ENCODE assay signal across 9 cellular contexts in genomic region chr22:40024201-40025061, GRCh38. TPM values are rescaled to one million over a fixed set of nuclear protein-coding genes. Genes with fewer than 3 reads are reported as not detected.
DNase-seq lines count a peak whose midpoint lies in the region; ATAC-seq and TF ChIP-seq lines count a peak whose summit lies in the region.
"Had no signal": no experiment of that assay in that cellular context is flagged by ENCODE, and none has a peak within 500 bp of the region (broad histone marks: within the 10 kb centered on the region; RNA-seq: fewer than 3 reads in every experiment).

No MANE protein-coding gene starts in this region.

- H3F3A ChIP-seq in SK-N-SH (replicated peaks; ENCODE audit: insufficient read depth) = no peaks in the 10 kb centered on the region

- H3K4me1 Mint-ChIP-seq in Calu3 (ENCODE audit: low read depth, unreplicated experiment) = no peaks in the 10 kb centered on the region
- no peaks in the 10 kb centered on the region for H3K4me1 Mint-ChIP-seq in activated naive CD4-positive, alpha-beta T cell treated with anti-CD3 and anti-CD28 coated beads for 36 hours (ENCODE audit: low read depth)

- 0 out of 2 replicates have a peak overlapping the region, but pooled peaks have one; percentile 66 for H2AFZ ChIP-seq in Karpas-422 (ENCODE audit: low read length)
- no peak overlapping the region for H2AFZ ChIP-seq in SK-N-SH (ENCODE audit: low read depth)

- H4K20me1 ChIP-seq in Karpas-422 (ENCODE audit: insufficient read depth, low read depth, low read length) (no peaks in the 10 kb centered on the region), SK-N-SH (ENCODE audit: insufficient read depth) (no peaks in the 10 kb centered on the region)

- 0% methylated on average over 5 of the region's 16 CpGs for WGBS in SK-N-SH (ENCODE audit: low lambda C conversion rate)
- WGBS in prostate gland = 34% methylated on average over 16 of the region's 16 CpGs

- H3K27ac Mint-ChIP-seq in Calu3 (ENCODE audit: unreplicated experiment) = no peak overlapping the region
- H3K27ac Mint-ChIP-seq in activated naive CD4-positive, alpha-beta T cell treated with anti-CD3 and anti-CD28 coated beads for 36 hours = no peak overlapping the region

- no peaks in the 10 kb centered on the region for H3K36me3 ChIP-seq in Karpas-422 (ENCODE audit: insufficient read depth, low read length)
- H3K36me3 ChIP-seq in SK-N-SH (replicated peaks in 1 of 2; ENCODE audit: control insufficient read depth in 1 of 2, insufficient read depth in 2 of 2, low read length in 1 of 2) = no peaks in the 10 kb centered on the region
- peaks cover 0 to 4% of the 10 kb centered on the region in 2 donors for H3K36me3 ChIP-seq in prostate gland

- H3K27ac ChIP-seq in Karpas-422 (ENCODE audit: low read length) (peak overlapping the region; percentile 97), SK-N-SH (ENCODE audit: low read depth in 2 of 2, low read length in 1 of 2) (no peak overlapping the region), prostate gland (no peak overlapping the region)
- H3K27ac ChIP-seq: SK-N-MC had no signal

- no peak for TF ChIP-seq EP300 in SK-N-SH (IDR thresholded peaks at IDR 0.05; ENCODE audit: borderline replicate concordance in 1 of 2, low read depth in 1 of 2, low read length in 1 of 2)

- intact Hi-C loops in Calu3 (cut with micrococcal nuclease; ENCODE audit: unreplicated experiment) = loop anchor here (1.0 kb wide), 1 partner anchor 92 kb away; no protein-coding TSS in a partner anchor
- intact Hi-C loops in activated naive CD4-positive, alpha-beta T cell treated with anti-CD3 and anti-CD28 coated beads for 36 hours (cut with micrococcal nuclease) = loop anchor here (1.0 to 5.0 kb wide), 4 partner anchors 84 to 490 kb away; no protein-coding TSS in a partner anchor
- intact Hi-C loops in Right ventricle myocardium superior (cut with DNase I) = loop anchor here (5.0 kb wide), 2 partner anchors 92 to 487 kb away; no protein-coding TSS in a partner anchor
- intact Hi-C loops in prostate gland (cut with DNase I) = loop anchor here (5.0 kb wide), 4 partner anchors 323 to 487 kb away; partner anchors contain the start of gene ADSL

- H3K27me3 ChIP-seq in Karpas-422 (ENCODE audit: low read length) = no peaks in the 10 kb centered on the region
- H3K27me3 ChIP-seq in SK-N-SH (ENCODE audit: insufficient read depth) = no peaks in the 10 kb centered on the region
- H3K27me3 ChIP-seq in prostate gland (replicated peaks; ENCODE audit: insufficient read depth) = no peaks in the 10 kb centered on the region

- H3K27me3 Mint-ChIP-seq in Calu3 (ENCODE audit: unreplicated experiment) = no peaks in the 10 kb centered on the region
- no peaks in the 10 kb centered on the region for H3K27me3 Mint-ChIP-seq in activated naive CD4-positive, alpha-beta T cell treated with anti-CD3 and anti-CD28 coated beads for 36 hours (ENCODE audit: low read depth)

- H3K9me3 Mint-ChIP-seq in Calu3 (ENCODE audit: low read depth, unreplicated experiment) = no peaks in the 10 kb centered on the region
- no peaks in the 10 kb centered on the region for H3K9me3 Mint-ChIP-seq in activated naive CD4-positive, alpha-beta T cell treated with anti-CD3 and anti-CD28 coated beads for 36 hours

- H3K4me1 ChIP-seq in Karpas-422 (ENCODE audit: low read length) (peaks cover 58% of the 10 kb centered on the region), SK-N-SH (ENCODE audit: control insufficient read depth in 1 of 2, insufficient read depth in 2 of 2, low read depth in 1 of 2, low read length in 1 of 2) (peaks cover 0 to 11% of the 10 kb centered on the region in 2 experiments; a peak in 1 of 4 replicates), prostate gland (replicated peaks) (peaks cover 22% of the 10 kb centered on the region)

- no TSS peak for BruUV-seq in Calu3 (replicated peaks; lab: Mats Ljungman, UMichigan)

- DNase-seq in Calu3 (peak; percentile 82), Karpas-422 (peak; percentile 97), SK-N-SH (peak; percentile 85), Right ventricle myocardium superior (peak; percentile 79), prostate gland (ENCODE audit: low spot score) (peak; percentile 69)
- DNase-seq in activated naive CD4-positive, alpha-beta T cell treated with anti-CD3 and anti-CD28 coated beads for 36 hours = peak; percentile 75

- POLR2A ChIA-PET in SK-N-SH (lab: Yijun Ruan, JAX) = no interaction called here

- TF ChIP-seq CTCF in Calu3 (IDR thresholded peaks at IDR 0.05; ENCODE audit: unreplicated experiment) = peak; percentile 78
- TF ChIP-seq CTCF in SK-N-SH (IDR thresholded peaks at IDR 0.05) = peak; percentile 72
- peak; percentile 73 to 91 (median 86) for TF ChIP-seq CTCF in prostate gland (IDR thresholded peaks at IDR 0.05)

- H3K79me2 ChIP-seq in Karpas-422 (ENCODE audit: low read length) = no peaks in the 10 kb centered on the region
- H3K79me2 ChIP-seq in SK-N-SH (ENCODE audit: insufficient read depth) = no peaks in the 10 kb centered on the region

- H3K4me3 ChIP-seq in Karpas-422 (ENCODE audit: low read length) (peak overlapping the region; percentile 20; the same call in 1 of the 2 replicates), SK-N-SH (ENCODE audit: low read depth in 2 of 2, low read length in 1 of 2) (peak overlapping the region in 1 of 2 experiments; percentile 37; a peak in 1 of 4 replicates), prostate gland (no peak overlapping the region)
- H3K4me3 ChIP-seq: SK-N-MC had no signal

- ATAC-seq in Right ventricle myocardium superior (ENCODE audit: poor library complexity) (peak; percentile 94), GM21737 (IDR thresholded peaks at IDR 0.05; ENCODE audit: unreplicated experiment) (no peak), HG03025 (IDR thresholded peaks at IDR 0.05; ENCODE audit: low FRiP score, unreplicated experiment) (no peak)

- peak; percentile 84 for TF ChIP-seq RAD21 in SK-N-SH (IDR thresholded peaks at IDR 0.05; ENCODE audit: low read length)

- no peak for TF ChIP-seq POLR2A in prostate gland (IDR thresholded peaks at IDR 0.05)

- peak overlapping the region; percentile 55 for H3K9ac ChIP-seq in Karpas-422 (ENCODE audit: low read length)
- no peak overlapping the region for H3K9ac ChIP-seq in SK-N-SH

- H3K9me2 ChIP-seq in Karpas-422 (replicated peaks; ENCODE audit: insufficient read depth, low read length) (no peaks in the 10 kb centered on the region), SK-N-SH (no peaks in the 10 kb centered on the region)

- CTCF ChIA-PET in Calu3 (lab: Charles Lee) (interaction anchor here (0.7 to 2.4 kb wide), 17 partner anchors 12 to 495 kb away, joined by 3 to 12 read pairs (median 3); no protein-coding TSS in a partner anchor), SK-N-SH (lab: Yijun Ruan, JAX) (interaction anchor here (0.6 to 3.4 kb wide), 46 partner anchors 8 to 502 kb away, joined by 3 to 39 read pairs (median 4); no protein-coding TSS in a partner anchor)
- CTCF ChIA-PET in activated naive CD4-positive, alpha-beta T cell treated with anti-CD3 and anti-CD28 coated beads for 36 hours (lab: Charles Lee) = interaction anchor here (0.6 to 5.1 kb wide), 73 partner anchors 9 to 621 kb away, joined by 3 to 67 read pairs (median 4); partner anchors contain the start of gene FAM83F

- H3K4me3 Mint-ChIP-seq in Calu3 (ENCODE audit: low read depth, unreplicated experiment) = no peak overlapping the region
- no peak overlapping the region for H3K4me3 Mint-ChIP-seq in activated naive CD4-positive, alpha-beta T cell treated with anti-CD3 and anti-CD28 coated beads for 36 hours

- H3K4me2 ChIP-seq in Karpas-422 (ENCODE audit: low read depth, low read length, poor library complexity, severe bottlenecking) (peak overlapping the region; percentile 69), SK-N-SH (no peak overlapping the region)

- no peaks in the 10 kb centered on the region for H3K9me3 ChIP-seq in Karpas-422 (ENCODE audit: low read length)
- no peaks in the 10 kb centered on the region for H3K9me3 ChIP-seq in SK-N-SH
- H3K9me3 ChIP-seq in prostate gland = no peaks in the 10 kb centered on the region

- peaks cover 12% of the 10 kb centered on the region for H3K36me3 Mint-ChIP-seq in Calu3 (ENCODE audit: insufficient read depth, unreplicated experiment)
- H3K36me3 Mint-ChIP-seq in activated naive CD4-positive, alpha-beta T cell treated with anti-CD3 and anti-CD28 coated beads for 36 hours (ENCODE audit: low read depth) = no peaks in the 10 kb centered on the region

TF ChIP-seq in SK-N-SH, 30 proteins besides CTCF, POLR2A, EP300 and RAD21:
- TF ChIP-seq SMC3 (IDR thresholded peaks at IDR 0.05; ENCODE audit: low read depth, low read length) = peak; percentile 83
- no peak for TF ChIP-seq RXRA (IDR thresholded peaks at IDR 0.05; ENCODE audit: borderline replicate concordance, low read depth)

RNA-seq across cellular contexts. Expression of gene FAM83F, which starts 29.7 kb away (rescaled TPM):
- 21.0 and 21.9 TPM in 2 replicates for total RNA-seq in Calu3 (2022)
- under 0.01 and 0.07 TPM in 2 replicates for total RNA-seq in Karpas-422 (2014; rRNA removed; shearing (Covaris generic); ENCODE audit: low replicate concordance)
- polyA plus RNA-seq in SK-N-SH (2012; rRNA removed) = not detected in 2 replicates
- not detected in 2 replicates for polyA plus RNA-seq in SK-N-SH (2012; cell fraction: cytosol; rRNA removed)
- not detected in 2 replicates for polyA plus RNA-seq in SK-N-SH (2012; cell fraction: nucleus; rRNA removed)
- total RNA-seq in activated naive CD4-positive, alpha-beta T cell treated with anti-CD3 and anti-CD28 coated beads for 36 hours = 1 to 10 TPM; 1.8 to 1.9 TPM
- total RNA-seq in Right ventricle myocardium superior = 4.9 TPM
- 10 to 100 TPM; 26.2 to 28.6 TPM for total RNA-seq in prostate gland
